Comparison of ENCODE assay signal across 1 cellular context in genomic region chr19:48489608-48490216, GRCh38.
A peak's percentile ranks its signal among the peaks of the same experiment; 100 is the strongest.
TF ChIP-seq lines count a peak whose summit lies in the region.

No MANE protein-coding gene starts in this region.

TF ChIP-seq in HepG2, 621 proteins besides CTCF, POLR2A, EP300 and RAD21 (continued from another document):
- TF ChIP-seq ZNF687 (CRISPR knock-in tag; IDR thresholded peaks at IDR 0.05), result peak; percentile 30; the same call in 1 of the 2 replicates
- TF ChIP-seq U2AF2 (IDR thresholded peaks at IDR 0.05; ENCODE audit: low read depth, low read length), result no peak
- TF ChIP-seq NAIF1 (CRISPR knock-in tag; IDR thresholded peaks at IDR 0.05; ENCODE audit: borderline replicate concordance), result no peak
- TF ChIP-seq ZBTB1 (CRISPR knock-in tag; IDR thresholded peaks at IDR 0.05; ENCODE audit: borderline replicate concordance), result no peak
- TF ChIP-seq TFE3 (CRISPR knock-in tag; IDR thresholded peaks at IDR 0.05), result no peak
- peak; percentile 51; the same call in 1 of the 2 replicates for TF ChIP-seq KDM2A (CRISPR knock-in tag; IDR thresholded peaks at IDR 0.05; ENCODE audit: borderline replicate concordance, low read depth)
- TF ChIP-seq ZNF260 (CRISPR knock-in tag; IDR thresholded peaks at IDR 0.05; ENCODE audit: borderline replicate concordance, low read depth), result no peak
- TF ChIP-seq IKZF1 (IDR thresholded peaks at IDR 0.05), result no peak
- TF ChIP-seq STAG1 (CRISPR knock-in tag; IDR thresholded peaks at IDR 0.05), result peak; percentile 82
- TF ChIP-seq JUN (CRISPR knock-in tag; IDR thresholded peaks at IDR 0.05), result no peak
- no peak for TF ChIP-seq ZNF251 (CRISPR knock-in tag; IDR thresholded peaks at IDR 0.05)
- TF ChIP-seq MAF1 (CRISPR knock-in tag; IDR thresholded peaks at IDR 0.05; ENCODE audit: borderline replicate concordance), result no peak
- TF ChIP-seq ETS1 (CRISPR knock-in tag; IDR thresholded peaks at IDR 0.05), result no peak
- TF ChIP-seq ZMAT3 (CRISPR knock-in tag; conservative IDR thresholded peaks at IDR 0.05), result no peak
- no peak for TF ChIP-seq POGK (CRISPR knock-in tag; conservative IDR thresholded peaks at IDR 0.05)
- TF ChIP-seq ZNF709 (CRISPR knock-in tag; IDR thresholded peaks at IDR 0.05), result 0 out of 2 replicates have a peak, but pooled peaks have one; percentile 32
- TF ChIP-seq HMGXB4 (CRISPR knock-in tag; IDR thresholded peaks at IDR 0.05; ENCODE audit: borderline replicate concordance in 1 of 2, low read depth in 1 of 2), result peak in 1 of 2 experiments; percentile 26; a peak in 1 of 4 replicates
- peak; percentile 15; the same call in 1 of the 2 replicates for TF ChIP-seq ATF2 (CRISPR knock-in tag; IDR thresholded peaks at IDR 0.05)
- no peak for TF ChIP-seq ZNF761 (CRISPR knock-in tag; conservative IDR thresholded peaks at IDR 0.05)
- no peak for TF ChIP-seq POLR2AphosphoS5 (IDR thresholded peaks at IDR 0.05; ENCODE audit: low read depth, low read length)
- TF ChIP-seq ZNF792 (CRISPR knock-in tag; IDR thresholded peaks at IDR 0.05), result no peak
- TF ChIP-seq GPN1 (CRISPR knock-in tag; IDR thresholded peaks at IDR 0.05; ENCODE audit: borderline replicate concordance), result no peak
- no peak for TF ChIP-seq ZNF367 (CRISPR knock-in tag; IDR thresholded peaks at IDR 0.05; ENCODE audit: borderline replicate concordance)
- TF ChIP-seq MBNL3 (CRISPR knock-in tag; conservative IDR thresholded peaks at IDR 0.05), result no peak
- TF ChIP-seq ATF4 (CRISPR knock-in tag; IDR thresholded peaks at IDR 0.05), result no peak
- no peak for TF ChIP-seq HNF1A (IDR thresholded peaks at IDR 0.05; ENCODE audit: low read depth)
- no peak for TF ChIP-seq HNF1A (CRISPR knock-in tag; IDR thresholded peaks at IDR 0.05; ENCODE audit: borderline replicate concordance)
- TF ChIP-seq HOXA7 (CRISPR knock-in tag; IDR thresholded peaks at IDR 0.05), result no peak
- TF ChIP-seq MXD4 (CRISPR knock-in tag; IDR thresholded peaks at IDR 0.05), result no peak
- 0 out of 2 replicates have a peak, but pooled peaks have one; percentile 45 for TF ChIP-seq ZSCAN22 (CRISPR knock-in tag; IDR thresholded peaks at IDR 0.05)
- no peak for TF ChIP-seq ZNF12 (CRISPR knock-in tag; IDR thresholded peaks at IDR 0.05)
- no peak for TF ChIP-seq MYNN (CRISPR knock-in tag; IDR thresholded peaks at IDR 0.05; ENCODE audit: low read depth)
- no peak for TF ChIP-seq CENPBD1 (CRISPR knock-in tag; IDR thresholded peaks at IDR 0.05; ENCODE audit: borderline replicate concordance, low read depth)
- TF ChIP-seq ZNF343 (CRISPR knock-in tag; IDR thresholded peaks at IDR 0.05), result no peak
- no peak for TF ChIP-seq MED8 (CRISPR knock-in tag; IDR thresholded peaks at IDR 0.05; ENCODE audit: insufficient replicate concordance)
- no peak for TF ChIP-seq NFE2 (CRISPR knock-in tag; IDR thresholded peaks at IDR 0.05)
- TF ChIP-seq ZNF768 (CRISPR knock-in tag; IDR thresholded peaks at IDR 0.05), result peak; percentile 93
- TF ChIP-seq ZMAT5 (CRISPR knock-in tag; IDR thresholded peaks at IDR 0.05; ENCODE audit: borderline replicate concordance, low read depth), result no peak
- 0 out of 2 replicates have a peak, but pooled peaks have one; percentile 18 for TF ChIP-seq ZNF580 (CRISPR knock-in tag; IDR thresholded peaks at IDR 0.05; ENCODE audit: borderline replicate concordance, low read depth)
- TF ChIP-seq ZNF383 (CRISPR knock-in tag; IDR thresholded peaks at IDR 0.05; ENCODE audit: borderline replicate concordance), result 0 out of 2 replicates have a peak, but pooled peaks have one; percentile 58
- no peak for TF ChIP-seq NR1H2 (CRISPR knock-in tag; IDR thresholded peaks at IDR 0.05; ENCODE audit: borderline replicate concordance, low read depth)
- no peak for TF ChIP-seq KDM5B (CRISPR knock-in tag; IDR thresholded peaks at IDR 0.05; ENCODE audit: borderline replicate concordance)
TF ChIP-seq in HepG2: peak in this region for 37.
